27 cellular contexts compared by ENCODE assay signal in the genomic region with DNA sequence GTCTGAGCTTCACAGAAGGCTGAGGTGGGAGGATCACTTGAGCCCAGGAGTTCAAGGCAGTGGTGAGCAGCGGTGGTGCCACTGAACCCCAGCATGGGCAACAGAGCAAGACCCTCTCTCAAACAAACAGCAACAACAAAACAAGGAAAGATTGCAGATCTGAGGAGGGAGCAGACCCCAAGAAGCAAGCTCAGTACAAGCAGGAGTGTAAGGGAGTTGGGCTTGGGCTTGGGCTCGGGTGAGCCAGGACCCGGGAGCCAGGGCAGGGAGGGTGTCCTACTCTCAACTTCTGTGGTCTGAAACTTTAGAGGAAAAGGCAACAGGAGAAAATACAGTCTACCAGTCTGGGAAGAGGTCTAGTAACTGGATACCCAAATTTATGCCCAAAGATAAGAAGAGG.
"Had no signal": no experiment of that assay in that cellular context is flagged by ENCODE, and none has a peak within 500 bp of the region (broad histone marks: within the 10 kb centered on the region; RNA-seq: fewer than 3 reads in every experiment).

No MANE protein-coding gene starts in this region.

- H3K27me3 ChIP-seq: MG63 had no signal

- ATAC-seq: activated CD8-positive, alpha-beta T cell treated with anti-CD3 and anti-CD28 coated beads, Interleukin-2, amount 10 ng/mL, durations not matched to agents 7 days and 5 days; activated naive CD4-positive, alpha-beta T cell treated with anti-CD3 and anti-CD28 coated beads, Interleukin-2, amount 50 U/mL, for 72 hours; activated T-cell treated with anti-CD3 and anti-CD28 coated beads, Interleukin-2, amount 50 U/mL, for 4 hours; Panc1; WTC11 had no signal

- H3K4me3 ChIP-seq: MG63 had no signal

- H3K4me1 Mint-ChIP-seq: brain, IgD-negative memory B cell, WTC11 had no signal

- H3K27ac Mint-ChIP-seq: activated CD8-positive, alpha-beta T cell treated with anti-CD3 and anti-CD28 coated beads, Interleukin-2, amount 10 ng/mL, durations not matched to agents 7 days and 5 days; activated naive CD4-positive, alpha-beta T cell treated with anti-CD3 and anti-CD28 coated beads, Interleukin-2, amount 50 U/mL, for 72 hours; brain; T-helper 1 cell treated with Interleukin-12 subunit alpha and Interleukin-12 subunit beta and Interleukin-4 antibody, amounts not matched to agents 30 μg/mL and 1 μg/mL, for 36 hours; WTC11 had no signal

- H3K27ac ChIP-seq: KMS-11 had no signal

- H3K9me3 Mint-ChIP-seq: T-helper 1 cell treated with Interleukin-12 subunit alpha and Interleukin-12 subunit beta and Interleukin-4 antibody, amounts not matched to agents 30 μg/mL and 1 μg/mL, for 36 hours had no signal

- H3K36me3 Mint-ChIP-seq: activated naive CD4-positive, alpha-beta T cell treated with anti-CD3 and anti-CD28 coated beads, Interleukin-2, amount 50 U/mL, for 72 hours; brain had no signal

- H3K4me3 Mint-ChIP-seq: activated CD8-positive, alpha-beta T cell treated with anti-CD3 and anti-CD28 coated beads, Interleukin-2, amount 10 ng/mL, durations not matched to agents 7 days and 5 days; activated T-cell treated with anti-CD3 and anti-CD28 coated beads, Interleukin-2, amount 50 U/mL, for 4 hours; brain; IgD-negative memory B cell; T-helper 1 cell treated with Interleukin-12 subunit alpha and Interleukin-12 subunit beta and Interleukin-4 antibody, amounts not matched to agents 30 μg/mL and 1 μg/mL, for 36 hours; WTC11 had no signal

- FAIRE-seq: astrocyte had no signal

- H3K36me3 ChIP-seq: MG63 had no signal

- DNase-seq: activated CD4-positive, alpha-beta T cell treated with anti-CD3 and anti-CD28 coated beads for 48 hours; activated CD4-positive, alpha-beta T cell treated with anti-CD3 and anti-CD28 coated beads, Interleukin-2, amount 50 U/mL, for 4 hours; activated CD4-positive, CD25-positive, alpha-beta regulatory T cell treated with anti-CD3 and anti-CD28 coated beads, Interleukin-2, amount 50 U/mL, for 72 hours; activated CD8-positive, alpha-beta T cell treated with anti-CD3 and anti-CD28 coated beads, Interleukin-2, amount 10 ng/mL, durations not matched to agents 7 days and 5 days; activated effector memory CD4-positive, alpha-beta T cell treated with anti-CD3 and anti-CD28 coated beads, Interleukin-2, amount 50 U/mL, for 16 hours; activated naive CD4-positive, alpha-beta T cell treated with Interleukin-2 at 50 U/mL for 16 hours; activated T-cell treated with anti-CD3 and anti-CD28 coated beads, Interleukin-2, amount 50 U/mL, for 4 hours; amygdala; MG63; NCI-H1092 treated with DMSO at 0.1 percent for 48 hours; NCI-H1436; NCI-H1694 treated with DMSO at 0.1 percent for 48 hours; NCI-H2029 treated with DMSO at 0.1 percent for 48 hours; NCI-H345; NCI-H510A; NCI-H526 treated with DMSO at 0.1 percent for 48 hours; NCI-H82; RPMI8226; SHP77 treated with DMSO at 0.1 percent for 48 hours had no signal
